In the genomic region with DNA sequence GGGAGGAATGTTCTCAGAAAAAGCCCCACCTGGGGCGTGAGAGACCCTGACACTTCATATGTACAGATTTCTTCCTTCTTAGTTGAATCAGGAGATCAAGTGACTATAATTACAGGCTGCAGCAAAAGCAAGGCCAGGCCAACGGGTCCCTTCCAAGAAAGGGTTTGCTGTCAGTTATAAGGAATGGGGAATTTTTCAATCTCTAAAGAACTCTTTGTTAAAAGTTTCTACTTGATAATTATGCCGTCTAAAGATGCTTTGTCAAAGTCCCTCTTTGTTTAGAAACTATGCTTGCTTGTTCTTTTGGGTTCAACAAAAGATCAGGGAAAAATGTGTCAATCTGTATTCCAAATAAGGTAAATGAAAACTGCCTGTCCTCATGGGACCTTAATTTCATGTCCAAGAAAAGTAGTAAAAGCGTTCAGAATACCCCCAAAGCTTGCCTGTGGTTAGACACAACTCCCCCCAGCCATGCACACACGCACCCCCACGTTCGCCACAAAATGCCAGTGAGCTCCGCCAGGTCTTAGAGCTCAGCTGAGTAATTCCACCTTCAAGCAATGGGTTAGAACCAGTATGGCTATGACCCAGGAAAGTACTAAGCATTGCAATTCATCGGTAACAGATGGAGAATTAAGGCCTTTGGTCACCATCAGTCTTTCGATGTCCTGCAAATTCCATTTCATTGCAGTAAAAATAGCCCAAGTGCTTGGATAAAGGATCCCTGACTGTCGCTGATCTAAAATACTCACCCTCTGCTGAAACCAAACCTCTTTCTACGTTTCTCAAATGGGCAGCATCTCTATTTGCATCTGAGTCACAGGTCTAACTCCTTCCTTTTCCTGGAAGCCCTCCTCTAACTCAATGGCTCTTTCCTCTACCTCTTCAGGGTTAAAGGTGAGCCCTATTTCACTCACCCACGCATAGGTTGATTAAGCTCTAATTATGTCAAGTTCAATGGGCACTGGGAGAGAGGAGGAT, we compare ENCODE assay signal across 1 cellular context.
TF ChIP-seq lines count a peak whose summit lies in the region.

No MANE protein-coding gene starts in this region.

TF ChIP-seq in HepG2, 621 proteins besides CTCF, POLR2A, EP300 and RAD21 (continued from another document):
- TF ChIP-seq, protein P1, sequence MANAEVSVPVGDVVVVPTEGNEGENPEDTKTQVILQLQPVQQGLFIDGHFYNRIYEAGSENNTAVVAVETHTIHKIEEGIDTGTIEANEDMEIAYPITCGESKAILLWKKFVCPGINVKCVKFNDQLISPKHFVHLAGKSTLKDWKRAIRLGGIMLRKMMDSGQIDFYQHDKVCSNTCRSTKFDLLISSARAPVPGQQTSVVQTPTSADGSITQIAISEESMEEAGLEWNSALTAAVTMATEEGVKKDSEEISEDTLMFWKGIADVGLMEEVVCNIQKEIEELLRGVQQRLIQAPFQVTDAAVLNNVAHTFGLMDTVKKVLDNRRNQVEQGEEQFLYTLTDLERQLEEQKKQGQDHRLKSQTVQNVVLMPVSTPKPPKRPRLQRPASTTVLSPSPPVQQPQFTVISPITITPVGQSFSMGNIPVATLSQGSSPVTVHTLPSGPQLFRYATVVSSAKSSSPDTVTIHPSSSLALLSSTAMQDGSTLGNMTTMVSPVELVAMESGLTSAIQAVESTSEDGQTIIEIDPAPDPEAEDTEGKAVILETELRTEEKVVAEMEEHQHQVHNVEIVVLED (CRISPR knock-in tag; IDR thresholded peaks at IDR 0.05; ENCODE audit: borderline replicate concordance), result no peak
- TF ChIP-seq ZNF10 (CRISPR knock-in tag; IDR thresholded peaks at IDR 0.05; ENCODE audit: borderline replicate concordance, low read depth), result no peak
